13 cellular contexts compared by ENCODE assay signal in the genomic region with DNA sequence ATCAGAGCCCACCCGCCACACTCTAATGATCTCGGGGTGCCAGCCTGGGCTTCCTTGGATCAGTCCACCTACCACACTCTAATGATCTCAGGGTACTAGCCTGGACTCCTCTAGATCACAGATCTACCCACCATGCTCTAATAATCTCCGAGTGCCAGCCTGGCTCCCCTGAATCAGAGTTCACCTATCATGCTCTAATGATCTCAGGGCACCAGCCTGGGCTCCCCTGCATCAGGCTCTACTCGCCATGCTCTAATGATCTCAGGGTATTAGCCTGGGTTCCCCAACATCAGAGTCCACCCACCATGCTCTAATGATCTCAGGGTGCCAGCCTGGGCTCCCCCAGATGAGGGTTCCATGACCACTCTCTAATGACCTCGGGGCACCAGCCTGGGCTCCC.
"Had no signal": no experiment of that assay in that cellular context is flagged by ENCODE, and none has a peak within 500 bp of the region (broad histone marks: within the 10 kb centered on the region; RNA-seq: fewer than 3 reads in every experiment).

No MANE protein-coding gene starts in this region.

- H3K4me3 Mint-ChIP-seq: activated naive CD8-positive, alpha-beta T cell treated with anti-CD3 and anti-CD28 coated beads for 36 hours; immature natural killer cell had no signal

- H3K4me3 ChIP-seq: esophagus squamous epithelium, ovary, transverse colon had no signal

- H3K4me1 ChIP-seq: esophagus squamous epithelium, transverse colon had no signal

- H3K27ac Mint-ChIP-seq: activated naive CD8-positive, alpha-beta T cell treated with anti-CD3 and anti-CD28 coated beads for 36 hours had no signal

- H3K9me3 Mint-ChIP-seq: activated naive CD8-positive, alpha-beta T cell treated with anti-CD3 and anti-CD28 coated beads for 36 hours; immature natural killer cell had no signal

- DNase-seq: activated CD4-positive, alpha-beta T cell treated with anti-CD3 and anti-CD28 coated beads, Interleukin-2, amount 50 U/mL, for 1 hour; activated effector memory CD4-positive, alpha-beta T cell treated with anti-CD3 and anti-CD28 coated beads, Interleukin-2, amount 50 U/mL, for 16 hours; activated naive CD8-positive, alpha-beta T cell treated with anti-CD3 and anti-CD28 coated beads for 36 hours; activated T-cell treated with anti-CD3 and anti-CD28 coated beads, Interleukin-2, amount 50 U/mL, for 1 hour; esophagus squamous epithelium; foreskin fibroblast; immature natural killer cell; mammary epithelial cell; ovary; stimulated activated CD4-positive, alpha-beta T cell treated with anti-CD3 and anti-CD28 coated beads, Interleukin-15, amount 100 ng/mL, for 24 hours; stimulated activated CD4-positive, alpha-beta T cell treated with anti-CD3 and anti-CD28 coated beads, Interleukin-4, amount 100 ng/mL, for 24 hours; transverse colon; WERI-Rb-1 had no signal

- H3K9me3 ChIP-seq: esophagus squamous epithelium, ovary, transverse colon had no signal

- H3K27me3 Mint-ChIP-seq: activated naive CD8-positive, alpha-beta T cell treated with anti-CD3 and anti-CD28 coated beads for 36 hours had no signal

- H3K27ac ChIP-seq: esophagus squamous epithelium, ovary, transverse colon, WERI-Rb-1 had no signal

- H3K36me3 ChIP-seq: ovary, transverse colon had no signal
